In the genomic region with DNA sequence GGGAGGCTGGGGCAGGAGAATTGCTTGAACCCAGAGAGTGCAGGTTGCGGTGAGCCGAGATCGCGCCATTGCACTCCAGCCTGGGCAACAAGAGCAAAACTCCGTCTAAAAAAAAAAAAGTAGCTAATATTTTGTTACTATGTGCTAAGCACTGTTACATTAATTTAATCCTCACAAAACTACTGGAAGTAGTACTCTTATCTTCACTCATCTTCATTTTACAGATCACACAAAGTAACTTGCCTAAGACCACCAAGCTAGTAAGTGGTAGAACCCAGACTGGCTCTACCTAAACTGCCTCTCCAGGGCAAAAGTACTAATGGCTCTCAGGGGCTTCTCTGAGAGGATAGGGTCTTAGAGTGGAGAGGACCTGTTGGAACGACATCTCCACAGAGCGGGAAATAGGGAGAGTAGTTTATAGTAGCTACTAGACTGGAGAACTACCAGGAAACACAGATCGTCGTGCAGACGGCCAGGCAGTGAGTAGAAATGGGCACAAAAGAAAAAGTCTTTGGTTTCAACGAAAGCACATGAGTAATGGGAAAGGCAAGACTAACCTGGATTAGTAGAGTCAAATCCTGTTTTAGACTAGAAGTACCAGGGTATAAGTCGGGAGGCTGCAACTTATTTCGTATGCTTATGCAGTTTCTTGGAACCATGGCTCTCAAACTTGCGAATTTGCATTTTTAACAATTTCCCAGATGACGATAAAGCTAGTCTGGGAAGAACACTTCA, we compare ENCODE assay signal across 1 cellular context.
TF ChIP-seq lines count a peak whose summit lies in the region.

No MANE protein-coding gene starts in this region.

TF ChIP-seq in IMR-90, 13 proteins besides CTCF, POLR2A, EP300 and RAD21 (continued from another document):
- TF ChIP-seq CHD1 (IDR thresholded peaks at IDR 0.05; ENCODE audit: low read depth, low read length) = no peak
- TF ChIP-seq ELK1 (IDR thresholded peaks at IDR 0.05; ENCODE audit: borderline replicate concordance, low read depth, low read length) = no peak
- no peak for TF ChIP-seq NFE2L2 (IDR thresholded peaks at IDR 0.05; ENCODE audit: low read depth, low read length)
- no peak for TF ChIP-seq RFX5 (IDR thresholded peaks at IDR 0.05; ENCODE audit: low read depth, low read length)
